8 cellular contexts compared by ENCODE assay signal in genomic region chr2:121284424-121285076, GRCh38. TPM values are rescaled to one million over a fixed set of nuclear protein-coding genes. Genes with fewer than 3 reads are reported as not detected.
DNase-seq lines count a peak whose midpoint lies in the region; ATAC-seq and TF ChIP-seq lines count a peak whose summit lies in the region.

No MANE protein-coding gene starts in this region.

- no peak overlapping the region for H3K27ac ChIP-seq in SK-N-MC
- H3K27ac ChIP-seq in right atrium auricular region: no peak overlapping the region

- no peak for DNase-seq in activated CD4-positive, alpha-beta T cell treated with anti-CD3 and anti-CD28 coated beads, Interleukin-2, amount 10 ng/mL, durations not matched to agents 24 days and 14 days
- DNase-seq in activated CD4-positive, alpha-beta T cell treated with anti-CD3 and anti-CD28 coated beads for 48 hours: no peak
- DNase-seq in SK-N-MC (ENCODE audit: low read depth, low spot score) (no peak), right atrium auricular region (ENCODE audit: low spot score) (no peak), OCI-M2 (lab: John Stamatoyannopoulos, UW; ENCODE audit: unreplicated experiment) (no peak), HuH-7 (ENCODE audit: low spot score) (no peak)

- H3K36me3 ChIP-seq in SK-N-MC (ENCODE audit: insufficient read depth, low read length) (no peaks in the 10 kb centered on the region), right atrium auricular region (no peaks in the 10 kb centered on the region), skeletal muscle satellite cell (ENCODE audit: insufficient read depth, low read length) (no peaks in the 10 kb centered on the region)

- H3K4me2 ChIP-seq in skeletal muscle satellite cell (ENCODE audit: low read length): peak overlapping the region; percentile 75

- H3K4me1 Mint-ChIP-seq in activated CD4-positive, alpha-beta T cell treated with anti-CD3 and anti-CD28 coated beads, Interleukin-2, amount 10 ng/mL, durations not matched to agents 24 days and 14 days: peaks cover 3% of the 10 kb centered on the region

- H3K4me3 ChIP-seq in SK-N-MC (peak overlapping the region; percentile 25; the same call in 1 of the 2 replicates), right atrium auricular region (peak overlapping the region; percentile 27 to 48), skeletal muscle satellite cell (ENCODE audit: low read length) (peak overlapping the region; percentile 53)

- intact Hi-C loops in activated CD4-positive, alpha-beta T cell treated with anti-CD3 and anti-CD28 coated beads, Interleukin-2, amount 10 ng/mL, durations not matched to agents 24 days and 14 days (cut with micrococcal nuclease): no loop called here

- no peaks in the 10 kb centered on the region for H3K27me3 ChIP-seq in right atrium auricular region
- H3K27me3 ChIP-seq in skeletal muscle satellite cell (ENCODE audit: control insufficient read depth, insufficient read depth, low read length): peaks cover 83% of the 10 kb centered on the region

- ATAC-seq in HG03175 (IDR thresholded peaks at IDR 0.05; ENCODE audit: unreplicated experiment): no peak

- no peaks in the 10 kb centered on the region for H3K36me3 Mint-ChIP-seq in activated CD4-positive, alpha-beta T cell treated with anti-CD3 and anti-CD28 coated beads, Interleukin-2, amount 10 ng/mL, durations not matched to agents 24 days and 14 days (ENCODE audit: low read depth)

- H3K4me1 ChIP-seq in right atrium auricular region: peaks cover 0 to 12% of the 10 kb centered on the region in 2 donors
- H3K4me1 ChIP-seq in skeletal muscle satellite cell (ENCODE audit: control insufficient read depth, insufficient read depth, low read length): peaks cover 16% of the 10 kb centered on the region

- H3K9ac ChIP-seq in SK-N-MC (ENCODE audit: insufficient read length) (no peak overlapping the region), skeletal muscle satellite cell (ENCODE audit: low read depth, low read length) (no peak overlapping the region)

- no peak overlapping the region for H3K27ac Mint-ChIP-seq in activated CD4-positive, alpha-beta T cell treated with anti-CD3 and anti-CD28 coated beads, Interleukin-2, amount 10 ng/mL, durations not matched to agents 24 days and 14 days

- H3K9me3 ChIP-seq in SK-N-MC (ENCODE audit: low read depth, low read length) (no peaks in the 10 kb centered on the region), right atrium auricular region (no peaks in the 10 kb centered on the region), skeletal muscle satellite cell (replicated peaks; ENCODE audit: low read length) (no peaks in the 10 kb centered on the region)

- peaks cover 45% of the 10 kb centered on the region for H3K27me3 Mint-ChIP-seq in activated CD4-positive, alpha-beta T cell treated with anti-CD3 and anti-CD28 coated beads, Interleukin-2, amount 10 ng/mL, durations not matched to agents 24 days and 14 days

- H3K9me3 Mint-ChIP-seq in activated CD4-positive, alpha-beta T cell treated with anti-CD3 and anti-CD28 coated beads, Interleukin-2, amount 10 ng/mL, durations not matched to agents 24 days and 14 days: no peaks in the 10 kb centered on the region

- H3K4me3 Mint-ChIP-seq in activated CD4-positive, alpha-beta T cell treated with anti-CD3 and anti-CD28 coated beads, Interleukin-2, amount 10 ng/mL, durations not matched to agents 24 days and 14 days: peak overlapping the region; percentile 65

- TF ChIP-seq CTCF in right atrium auricular region (IDR thresholded peaks at IDR 0.05): no peak

RNA-seq across cellular contexts. Expression of gene TFCP2L1, which starts 0.5 kb away (rescaled TPM):
- total RNA-seq in activated CD4-positive, alpha-beta T cell treated with anti-CD3 and anti-CD28 coated beads, Interleukin-2, amount 10 ng/mL, durations not matched to agents 24 days and 14 days: 0.12 TPM in 1 of 2 replicates, not detected in the other
- total RNA-seq in right atrium auricular region: under 1 TPM; 0.28 to 0.44 TPM
- total RNA-seq in skeletal muscle satellite cell (2012; rRNA removed): under 0.01 TPM in 2 replicates
